ENCODE assay signal across 17 cellular contexts in the genomic region with DNA sequence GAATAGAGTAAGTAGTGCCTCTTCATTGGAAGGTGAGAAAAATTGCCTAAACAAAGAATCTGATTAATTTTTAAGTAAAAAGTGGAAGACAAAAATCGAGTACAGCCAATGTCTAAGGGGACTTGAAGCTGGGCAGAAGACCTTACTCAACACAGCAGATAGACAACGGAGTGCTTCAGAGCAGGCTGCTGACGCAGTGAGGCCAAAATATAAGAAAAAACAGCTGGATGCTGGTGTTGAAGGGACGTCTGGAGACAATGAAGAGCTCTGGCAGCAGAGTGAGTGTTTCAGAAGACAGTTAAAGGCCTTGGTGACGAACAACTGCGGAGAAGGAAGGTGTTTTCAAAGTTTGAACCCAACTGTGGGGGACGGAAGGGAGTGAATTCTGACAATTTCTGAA.
A peak's percentile ranks its signal among the peaks of the same experiment; 100 is the strongest.
DNase-seq lines count a peak whose midpoint lies in the region; ATAC-seq and TF ChIP-seq lines count a peak whose summit lies in the region.
"Had no signal": no experiment of that assay in that cellular context is flagged by ENCODE, and none has a peak within 500 bp of the region (broad histone marks: within the 10 kb centered on the region; RNA-seq: fewer than 3 reads in every experiment).

No MANE protein-coding gene starts in this region.

- no peak for DNase-seq in GM23338 (ENCODE audit: low spot score)
- DNase-seq in chondrocyte (ENCODE audit: low spot score): no peak
- DNase-seq in left ventricle myocardium superior: no peak
- no peak for DNase-seq in osteocyte (ENCODE audit: extremely low spot score, unreplicated experiment)
- no peak for DNase-seq in activated gamma-delta T cell treated with Interleukin-2 at 50 U/mL for 16 hours
- no peak for DNase-seq in NCI-H510A treated with DMSO at 0.1 percent for 48 hours (lab: John Stamatoyannopoulos, UW)
- DNase-seq: AML-193; EL; H7; Karpas-422; MG63; NCI-H1105; NCI-H187; NCI-H345; NK-92 treated with Interleukin-12 subunit alpha and Interleukin-12 subunit beta, amount 100 ng/mL, for 24 hours had no signal

- ATAC-seq in GM23338 (no peak), left ventricle myocardium superior (peak; percentile 62), GM21381 (IDR thresholded peaks at IDR 0.05; ENCODE audit: unreplicated experiment) (no peak)

- no peak for TF ChIP-seq CTCF in GM23338 (conservative IDR thresholded peaks at IDR 0.05; ENCODE audit: low read depth in 2 of 2)
- no peak for TF ChIP-seq CTCF in chondrocyte (IDR thresholded peaks at IDR 0.05)
- TF ChIP-seq CTCF in osteocyte (IDR thresholded peaks at IDR 0.05): no peak

- H3K4me1 Mint-ChIP-seq in GM23338: no peaks in the 10 kb centered on the region
- H3K4me1 Mint-ChIP-seq in chondrocyte (ENCODE audit: low read depth): peaks cover 36% of the 10 kb centered on the region
- H3K4me1 Mint-ChIP-seq in osteocyte (ENCODE audit: unreplicated experiment): no peaks in the 10 kb centered on the region
- H3K4me1 Mint-ChIP-seq: CD14-positive monocyte had no signal

- H3K9me3 Mint-ChIP-seq in GM23338: no peaks in the 10 kb centered on the region
- no peaks in the 10 kb centered on the region for H3K9me3 Mint-ChIP-seq in chondrocyte (ENCODE audit: low read depth)
- H3K9me3 Mint-ChIP-seq in osteocyte (ENCODE audit: unreplicated experiment): no peaks in the 10 kb centered on the region
- H3K9me3 Mint-ChIP-seq: CD14-positive monocyte had no signal

- no peaks in the 10 kb centered on the region for H3K27me3 ChIP-seq in GM23338 (ENCODE audit: insufficient read depth)
- H3K27me3 ChIP-seq: MG63 had no signal

- H3K27ac Mint-ChIP-seq in GM23338 (no peak overlapping the region), chondrocyte (ENCODE audit: unreplicated experiment) (peak overlapping the region; percentile 58), osteocyte (ENCODE audit: unreplicated experiment) (peak overlapping the region; percentile 12)
- H3K27ac Mint-ChIP-seq: CD14-positive monocyte had no signal

- no peaks in the 10 kb centered on the region for H3K79me2 ChIP-seq in GM23338 (replicated peaks; ENCODE audit: insufficient read depth)

- no peaks in the 10 kb centered on the region for H3K9me2 ChIP-seq in GM23338 (ENCODE audit: insufficient read depth)

- no peak overlapping the region for H2AFZ ChIP-seq in GM23338

- H3K4me3 Mint-ChIP-seq in GM23338 (no peak overlapping the region), chondrocyte (ENCODE audit: unreplicated experiment) (no peak overlapping the region), osteocyte (ENCODE audit: unreplicated experiment) (no peak overlapping the region)
- H3K4me3 Mint-ChIP-seq: CD14-positive monocyte had no signal

- no peaks in the 10 kb centered on the region for H3K4me1 ChIP-seq in GM23338 (ENCODE audit: insufficient read depth)

- peak overlapping the region; percentile 46; the same call in 1 of the 2 replicates for H3K27ac ChIP-seq in GM23338 (ENCODE audit: low read depth)

- H3K27me3 Mint-ChIP-seq in GM23338 (ENCODE audit: insufficient read depth, low read depth, poor library complexity): no peaks in the 10 kb centered on the region
- no peaks in the 10 kb centered on the region for H3K27me3 Mint-ChIP-seq in chondrocyte (ENCODE audit: low read depth)
- no peaks in the 10 kb centered on the region for H3K27me3 Mint-ChIP-seq in osteocyte (ENCODE audit: unreplicated experiment)

- no peaks in the 10 kb centered on the region for H4K20me1 ChIP-seq in GM23338 (replicated peaks; ENCODE audit: insufficient read depth)

- peaks cover 16% of the 10 kb centered on the region for H3K36me3 ChIP-seq in GM23338 (ENCODE audit: insufficient read depth)
- H3K36me3 ChIP-seq: MG63 had no signal

- intact Hi-C loops in left ventricle myocardium superior (cut with micrococcal nuclease): loop anchor here (10.0 kb wide), 1 partner anchor 316 kb away; the partner anchor contains the start of gene ERCC4

- H3K36me3 Mint-ChIP-seq in GM23338 (ENCODE audit: low read depth) (peaks cover 11% of the 10 kb centered on the region; the same call in 2 of the 3 replicates), chondrocyte (ENCODE audit: low read depth) (peaks cover 4% of the 10 kb centered on the region), osteocyte (ENCODE audit: unreplicated experiment) (peaks cover 21% of the 10 kb centered on the region)

- H3K4me3 ChIP-seq in GM23338: no peak overlapping the region
- H3K4me3 ChIP-seq: MG63 had no signal

- H3K4me2 ChIP-seq in GM23338: no peak overlapping the region

- no peaks in the 10 kb centered on the region for H3F3A ChIP-seq in GM23338 (replicated peaks; ENCODE audit: low read depth)

TF ChIP-seq in GM23338, 12 proteins besides CTCF, POLR2A, EP300 and RAD21:
- no peak for TF ChIP-seq EZH2phosphoT487 (IDR thresholded peaks at IDR 0.05; ENCODE audit: unreplicated experiment)
